In the genomic region with DNA sequence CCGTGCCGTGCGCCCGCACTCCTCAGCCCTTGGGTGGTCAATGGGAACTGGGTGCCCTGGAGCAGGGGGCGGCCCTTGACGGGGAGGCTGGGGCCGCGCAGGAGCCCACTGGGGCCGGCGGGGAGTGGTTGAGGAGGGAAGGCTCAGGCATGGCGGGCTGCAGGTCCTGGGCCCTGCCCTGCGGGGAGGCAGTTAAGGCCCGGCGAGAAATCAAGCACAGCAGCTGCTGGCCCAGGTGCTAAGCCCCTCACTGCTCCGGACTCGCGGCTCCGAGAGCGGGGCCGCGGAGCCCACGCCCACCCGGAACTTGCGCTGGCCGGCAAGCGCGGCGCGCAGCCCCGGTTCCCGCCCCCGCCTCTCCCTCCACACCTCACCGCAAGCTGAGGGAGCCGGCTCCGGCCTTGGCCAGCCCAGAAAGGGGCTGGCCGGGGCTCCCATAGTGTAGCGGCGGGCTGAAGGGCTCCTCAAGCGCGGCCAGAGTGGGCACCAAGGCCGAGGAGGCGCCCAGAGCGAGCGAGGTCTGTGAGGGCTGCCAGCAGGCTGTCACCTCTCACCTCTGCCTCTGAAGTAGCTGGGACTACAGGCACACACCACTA, we compare ENCODE assay signal across 10 cellular contexts. TPM values are rescaled to one million over a fixed set of nuclear protein-coding genes. Genes with fewer than 3 reads are reported as not detected.
DNase-seq lines count a peak whose midpoint lies in the region; ATAC-seq and TF ChIP-seq lines count a peak whose summit lies in the region.
"Had no signal": no experiment of that assay in that cellular context is flagged by ENCODE, and none has a peak within 500 bp of the region (broad histone marks: within the 10 kb centered on the region; RNA-seq: fewer than 3 reads in every experiment).

No MANE protein-coding gene starts in this region.

- H3K4me3 ChIP-seq in ascending aorta (peak overlapping the region; percentile 42 to 48), kidney epithelial cell (ENCODE audit: low read depth, low read length) (peak overlapping the region; percentile 27), suprapubic skin (peak overlapping the region; percentile 42)

- no peaks in the 10 kb centered on the region for H3K9me3 ChIP-seq in ascending aorta
- no peaks in the 10 kb centered on the region for H3K9me3 ChIP-seq in suprapubic skin

- POLR2A ChIA-PET in activated CD4-positive, alpha-beta T cell treated with anti-CD3 and anti-CD28 coated beads, Interleukin-2, amount 10 ng/mL, durations not matched to agents 7 days and 5 days (lab: Charles Lee): interaction anchor here (0.9 kb wide), 2 partner anchors 52 to 53 kb away, joined by 3 read pairs; partner anchors contain the start of gene RAB43

- peaks cover 16% of the 10 kb centered on the region for H3K4me1 Mint-ChIP-seq in activated CD4-positive, alpha-beta T cell treated with anti-CD3 and anti-CD28 coated beads, Interleukin-2, amount 10 ng/mL, durations not matched to agents 7 days and 5 days

- no peak for TF ChIP-seq POLR2A in suprapubic skin (IDR thresholded peaks at IDR 0.05)

- peak overlapping the region; percentile 63 for H3K4me3 Mint-ChIP-seq in activated CD4-positive, alpha-beta T cell treated with anti-CD3 and anti-CD28 coated beads, Interleukin-2, amount 10 ng/mL, durations not matched to agents 7 days and 5 days

- no peak for ATAC-seq in HG03520 (IDR thresholded peaks at IDR 0.05; ENCODE audit: unreplicated experiment)

- H3K36me3 Mint-ChIP-seq in activated CD4-positive, alpha-beta T cell treated with anti-CD3 and anti-CD28 coated beads, Interleukin-2, amount 10 ng/mL, durations not matched to agents 7 days and 5 days (ENCODE audit: low read depth): no peaks in the 10 kb centered on the region

- no peak overlapping the region for H3K27ac Mint-ChIP-seq in activated CD4-positive, alpha-beta T cell treated with anti-CD3 and anti-CD28 coated beads, Interleukin-2, amount 10 ng/mL, durations not matched to agents 7 days and 5 days

- TF ChIP-seq CTCF in ascending aorta (IDR thresholded peaks at IDR 0.05) (no peak), kidney epithelial cell (IDR thresholded peaks at IDR 0.05; ENCODE audit: insufficient read depth, low read length, poor library complexity, severe bottlenecking) (no peak), suprapubic skin (IDR thresholded peaks at IDR 0.05) (no peak)

- 17% methylated on average over 22 of the region's 44 CpGs for WGBS in suprapubic skin

- CTCF ChIA-PET in activated CD4-positive, alpha-beta T cell treated with anti-CD3 and anti-CD28 coated beads, Interleukin-2, amount 10 ng/mL, durations not matched to agents 7 days and 5 days (lab: Charles Lee): interaction anchor here (0.5 to 9.6 kb wide), 17 partner anchors 11 to 451 kb away, joined by 3 to 83 read pairs (median 3); no protein-coding TSS in a partner anchor

- peaks cover 8% of the 10 kb centered on the region for H3K9me3 Mint-ChIP-seq in activated CD4-positive, alpha-beta T cell treated with anti-CD3 and anti-CD28 coated beads, Interleukin-2, amount 10 ng/mL, durations not matched to agents 7 days and 5 days

- TF ChIP-seq EP300 in suprapubic skin (IDR thresholded peaks at IDR 0.05): no peak

- H3K27ac ChIP-seq in ascending aorta: no peak overlapping the region
- H3K27ac ChIP-seq in suprapubic skin: peak overlapping the region; percentile 12

- intact Hi-C loops in ascending aorta (cut with DNase I): no loop called here

- DNase-seq in activated CD4-positive, alpha-beta T cell treated with anti-CD3 and anti-CD28 coated beads, Interleukin-2, amount 10 ng/mL, durations not matched to agents 7 days and 5 days: no peak
- DNase-seq in activated CD4-positive, alpha-beta T cell treated with anti-CD3 and anti-CD28 coated beads, Interleukin-2, amount 50 U/mL, for 4 hours: no peak
- no peak for DNase-seq in ascending aorta (ENCODE audit: low spot score in 2 of 2)
- DNase-seq in kidney epithelial cell (ENCODE audit: low read depth): no peak
- DNase-seq in suprapubic skin (ENCODE audit: low spot score in 2 of 2): no peak
- DNase-seq in SW 1271 (lab: John Stamatoyannopoulos, UW): no peak
- DNase-seq in NCI-H1436 treated with DMSO at 0.1 percent for 48 hours (lab: John Stamatoyannopoulos, UW): no peak

- peaks cover 0 to 2% of the 10 kb centered on the region in 2 donors for H3K4me1 ChIP-seq in ascending aorta
- H3K4me1 ChIP-seq in suprapubic skin: peaks cover 11% of the 10 kb centered on the region

- H3K36me3 ChIP-seq in ascending aorta: no peaks in the 10 kb centered on the region
- H3K36me3 ChIP-seq in kidney epithelial cell (ENCODE audit: control insufficient read depth, insufficient read depth, low read length): no peaks in the 10 kb centered on the region
- H3K36me3 ChIP-seq in suprapubic skin: no peaks in the 10 kb centered on the region

- H3K27me3 ChIP-seq in ascending aorta (no peaks in the 10 kb centered on the region), kidney epithelial cell (ENCODE audit: control insufficient read depth, insufficient read depth, low read length) (peaks cover 2% of the 10 kb centered on the region), suprapubic skin (no peaks in the 10 kb centered on the region)

- H3K27me3 Mint-ChIP-seq in activated CD4-positive, alpha-beta T cell treated with anti-CD3 and anti-CD28 coated beads, Interleukin-2, amount 10 ng/mL, durations not matched to agents 7 days and 5 days: peaks cover 6% of the 10 kb centered on the region

RNA-seq across cellular contexts. Expression of gene GP9, which starts 7.8 kb away (rescaled TPM):
- total RNA-seq in activated CD4-positive, alpha-beta T cell treated with anti-CD3 and anti-CD28 coated beads, Interleukin-2, amount 10 ng/mL, durations not matched to agents 7 days and 5 days: not detected
- total RNA-seq in ascending aorta: not detected
- not detected in 2 replicates for total RNA-seq in kidney epithelial cell
- not detected for total RNA-seq in suprapubic skin
- total RNA-seq: lower leg skin, OCI-LY7 had no signal

RNA-seq across cellular contexts. Expression of gene RAB43, which starts 53.2 kb away (rescaled TPM):
- 10 to 100 TPM; 52.0 to 59.1 TPM for total RNA-seq in activated CD4-positive, alpha-beta T cell treated with anti-CD3 and anti-CD28 coated beads, Interleukin-2, amount 10 ng/mL, durations not matched to agents 7 days and 5 days
- 72.9 TPM for total RNA-seq in ascending aorta
- total RNA-seq in kidney epithelial cell: 54.6 and 58.0 TPM in 2 replicates
- total RNA-seq in suprapubic skin: 10 to 100 TPM in 1 of 4 donors, 1 to 10 TPM in 3; 7.3 to 20.4 (median 8.3) TPM
